8 cellular contexts compared by ENCODE assay signal in the genomic region with DNA sequence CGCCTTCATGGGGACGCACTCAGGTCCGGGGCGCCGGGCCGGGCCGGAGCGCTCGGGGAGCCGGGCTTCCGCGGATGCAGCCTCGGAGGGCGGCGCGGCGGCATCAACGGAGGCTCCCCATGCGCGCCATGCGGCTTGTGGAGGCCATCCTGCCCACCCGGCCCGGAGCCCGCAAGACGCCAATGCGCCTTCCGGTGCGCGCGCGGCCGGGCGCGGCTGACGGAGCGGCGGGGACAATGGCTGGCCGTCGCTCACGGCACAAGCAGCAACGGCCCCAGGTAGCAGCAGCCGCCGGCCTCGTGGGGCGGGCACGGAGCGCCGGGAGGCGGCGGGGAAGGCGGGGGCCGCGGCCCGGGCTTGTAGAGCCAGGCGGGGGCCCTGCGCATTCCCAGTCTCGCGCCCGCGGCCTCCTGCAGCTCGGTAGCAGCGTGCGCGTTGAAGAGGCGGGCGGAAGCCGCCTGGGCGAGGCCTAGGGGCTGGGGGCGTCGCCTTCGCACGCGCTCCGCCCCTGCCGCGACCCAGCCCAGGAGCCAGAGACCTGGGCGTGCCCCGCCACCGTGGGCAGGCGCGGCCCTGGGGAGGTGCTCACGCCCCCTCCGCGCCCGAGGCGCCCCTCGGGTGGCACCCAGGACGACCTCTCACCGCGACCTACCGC.
DNase-seq lines count a peak whose midpoint lies in the region; ATAC-seq lines count a peak whose summit lies in the region.
"Not testable (repeated sequence)": the region's sequence is repeated elsewhere in the genome, so short reads cannot be mapped to it uniquely, and the experiment has no call there.

No MANE protein-coding gene starts in this region.

- H3K9me3 Mint-ChIP-seq in activated CD8-positive, alpha-beta T cell treated with anti-CD3 and anti-CD28 coated beads, Interleukin-2, amount 10 ng/mL, durations not matched to agents 7 days and 5 days (ENCODE audit: insufficient read depth); stimulated activated memory B cell treated with anti-CD40 and anti-IgM and Interleukin-4, amounts not matched to agents 10 μg/mL and 1 μg/mL and 100 μg/mL, for 72 hours: not testable (repeated sequence)

- H3K27me3 ChIP-seq in right cardiac atrium (ENCODE audit: control insufficient read depth, insufficient read depth) = not testable (repeated sequence)

- intact Hi-C loops in right cardiac atrium (cut with DNase I) = not testable (repeated sequence)

- no CpG with 5 or more reads among the region's 91 CpGs for WGBS in right cardiac atrium

- CTCF ChIA-PET in activated CD8-positive, alpha-beta T cell treated with anti-CD3 and anti-CD28 coated beads, Interleukin-2, amount 10 ng/mL, durations not matched to agents 7 days and 5 days (lab: Charles Lee) = not testable (repeated sequence)

- H3K4me3 Mint-ChIP-seq in activated CD8-positive, alpha-beta T cell treated with anti-CD3 and anti-CD28 coated beads, Interleukin-2, amount 10 ng/mL, durations not matched to agents 7 days and 5 days; stimulated activated memory B cell treated with anti-CD40 and anti-IgM and Interleukin-4, amounts not matched to agents 10 μg/mL and 1 μg/mL and 100 μg/mL, for 72 hours: not testable (repeated sequence)

- not testable (repeated sequence) for DNase-seq in activated CD8-positive, alpha-beta T cell treated with anti-CD3 and anti-CD28 coated beads, Interleukin-2, amount 10 ng/mL, durations not matched to agents 7 days and 5 days; right cardiac atrium

- H3K9me3 ChIP-seq in right cardiac atrium (ENCODE audit: control insufficient read depth, low read length) = not testable (repeated sequence)

- H3K36me3 Mint-ChIP-seq in activated CD8-positive, alpha-beta T cell treated with anti-CD3 and anti-CD28 coated beads, Interleukin-2, amount 10 ng/mL, durations not matched to agents 7 days and 5 days (ENCODE audit: low read depth); stimulated activated memory B cell treated with anti-CD40 and anti-IgM and Interleukin-4, amounts not matched to agents 10 μg/mL and 1 μg/mL and 100 μg/mL, for 72 hours: not testable (repeated sequence)

- H3K27ac ChIP-seq in right cardiac atrium (ENCODE audit: low read length) = not testable (repeated sequence)

- not testable (repeated sequence) for H3K4me3 ChIP-seq in right cardiac atrium (ENCODE audit: low read length)

- H3K4me1 ChIP-seq in right cardiac atrium (ENCODE audit: control insufficient read depth, insufficient read depth, low read length) = not testable (repeated sequence)

- H3K4me1 Mint-ChIP-seq in activated CD8-positive, alpha-beta T cell treated with anti-CD3 and anti-CD28 coated beads, Interleukin-2, amount 10 ng/mL, durations not matched to agents 7 days and 5 days (ENCODE audit: low read depth); stimulated activated memory B cell treated with anti-CD40 and anti-IgM and Interleukin-4, amounts not matched to agents 10 μg/mL and 1 μg/mL and 100 μg/mL, for 72 hours: not testable (repeated sequence)

- peak; percentile 97 for ATAC-seq in GM18858 (IDR thresholded peaks at IDR 0.05; ENCODE audit: unreplicated experiment)
- ATAC-seq in GM19467 (IDR thresholded peaks at IDR 0.05; ENCODE audit: unreplicated experiment) = peak; percentile 98
- ATAC-seq in HG02588 (IDR thresholded peaks at IDR 0.05; ENCODE audit: unreplicated experiment) = peak; percentile 96
- ATAC-seq in HG03064 (IDR thresholded peaks at IDR 0.05; ENCODE audit: low read depth, unreplicated experiment) = peak; percentile 97
- ATAC-seq in HG03521 (IDR thresholded peaks at IDR 0.05; ENCODE audit: unreplicated experiment) = peak; percentile 92
- ATAC-seq in activated CD8-positive, alpha-beta T cell treated with anti-CD3 and anti-CD28 coated beads, Interleukin-2, amount 10 ng/mL, durations not matched to agents 7 days and 5 days = peak; percentile 96
- ATAC-seq in right cardiac atrium = peak; percentile 69 to 95
- ATAC-seq in stimulated activated memory B cell treated with anti-CD40 and anti-IgM and Interleukin-4, amounts not matched to agents 10 μg/mL and 1 μg/mL and 100 μg/mL, for 72 hours = peak; percentile 90

- POLR2A ChIA-PET in activated CD8-positive, alpha-beta T cell treated with anti-CD3 and anti-CD28 coated beads, Interleukin-2, amount 10 ng/mL, durations not matched to agents 7 days and 5 days (lab: Charles Lee) = not testable (repeated sequence)

- H3K27me3 Mint-ChIP-seq in activated CD8-positive, alpha-beta T cell treated with anti-CD3 and anti-CD28 coated beads, Interleukin-2, amount 10 ng/mL, durations not matched to agents 7 days and 5 days (ENCODE audit: low read depth); stimulated activated memory B cell treated with anti-CD40 and anti-IgM and Interleukin-4, amounts not matched to agents 10 μg/mL and 1 μg/mL and 100 μg/mL, for 72 hours: not testable (repeated sequence)

- H3K27ac Mint-ChIP-seq in activated CD8-positive, alpha-beta T cell treated with anti-CD3 and anti-CD28 coated beads, Interleukin-2, amount 10 ng/mL, durations not matched to agents 7 days and 5 days; stimulated activated memory B cell treated with anti-CD40 and anti-IgM and Interleukin-4, amounts not matched to agents 10 μg/mL and 1 μg/mL and 100 μg/mL, for 72 hours: not testable (repeated sequence)
